Comparison of ENCODE assay signal across 20 cellular contexts in genomic region chr7:84228526-84228925, GRCh38. TPM values are rescaled to one million over a fixed set of nuclear protein-coding genes. Genes with fewer than 3 reads are reported as not detected.
A peak's percentile ranks its signal among the peaks of the same experiment; 100 is the strongest.
DNase-seq lines count a peak whose midpoint lies in the region; ATAC-seq, FAIRE-seq and TF ChIP-seq lines count a peak whose summit lies in the region.
"Had no signal": no experiment of that assay in that cellular context is flagged by ENCODE, and none has a peak within 500 bp of the region (broad histone marks: within the 10 kb centered on the region; RNA-seq: fewer than 3 reads in every experiment).

No MANE protein-coding gene starts in this region.

- no peaks in the 10 kb centered on the region for H3K27me3 ChIP-seq in HUES6 (ENCODE audit: control insufficient read depth, insufficient read depth, low read length)
- no peaks in the 10 kb centered on the region for H3K27me3 ChIP-seq in astrocyte (ENCODE audit: insufficient read depth, low read length)
- no peaks in the 10 kb centered on the region for H3K27me3 ChIP-seq in iPS-18a (ENCODE audit: control insufficient read depth, insufficient read depth, low read length)
- H3K27me3 ChIP-seq in neuronal stem cell (ENCODE audit: control insufficient read depth in 3 of 3, insufficient read depth in 3 of 3, low read depth in 1 of 3, low read length in 3 of 3): no peaks in the 10 kb centered on the region
- H3K27me3 ChIP-seq in GM23248 (replicated peaks; ENCODE audit: insufficient read depth): no peaks in the 10 kb centered on the region
- H3K27me3 ChIP-seq: SJSA1 had no signal

- H2BK120ac ChIP-seq in neuronal stem cell (ENCODE audit: low read depth, low read length): no peak overlapping the region

- H3K18ac ChIP-seq in neuronal stem cell (ENCODE audit: low read length): no peak overlapping the region

- H2AFZ ChIP-seq in astrocyte (ENCODE audit: low read depth, low read length): no peak overlapping the region
- H2AFZ ChIP-seq in neuronal stem cell (ENCODE audit: low read length): no peak overlapping the region
- H2AFZ ChIP-seq in GM23248: no peak overlapping the region

- DNase-seq in astrocyte (ENCODE audit: low read depth) (no peak), neuronal stem cell (ENCODE audit: low spot score) (peak; percentile 43), NCI-H2196 treated with DMSO at 0.1 percent for 48 hours (lab: John Stamatoyannopoulos, UW; ENCODE audit: unreplicated experiment) (no peak), GM23248 (no peak), pons (ENCODE audit: low spot score) (no peak)
- DNase-seq: CD4-positive, CD25-positive, alpha-beta regulatory T cell; EL; MM.1S; NCI-H1048; NCI-H1417 treated with DMSO at 0.1 percent for 48 hours; NCI-H187 treated with DMSO at 0.1 percent for 48 hours; NCI-H226; NCI-H524; OCI-M1 had no signal

- TF ChIP-seq CTCF in astrocyte (IDR thresholded peaks at IDR 0.05; ENCODE audit: insufficient read depth, low read depth, low read length): no peak

- no peaks in the 10 kb centered on the region for H3K79me1 ChIP-seq in neuronal stem cell (ENCODE audit: low read depth, low read length)

- no peak overlapping the region for H4K8ac ChIP-seq in neuronal stem cell (ENCODE audit: low read depth, low read length)

- no CpG with 5 or more reads among the region's 2 CpGs for WGBS in neuronal stem cell (ENCODE audit: extremely low coverage in 2 of 2, insufficient read length in 2 of 2, insufficient replicate concordance in 1 of 2), 2 donors
- 47 to 55% methylated on average over 2 of the region's 2 CpGs for WGBS in GM23248 (ENCODE audit: low coverage in 1 of 2, low lambda C conversion rate in 2 of 2, missing lambda C conversion rate in 2 of 2), 2 experiments

- H3K9me3 ChIP-seq in HUES6 (ENCODE audit: control insufficient read depth, insufficient read depth, low read depth, low read length): no peaks in the 10 kb centered on the region
- H3K9me3 ChIP-seq in astrocyte (ENCODE audit: insufficient read depth, low read depth, low read length): no peaks in the 10 kb centered on the region
- no peaks in the 10 kb centered on the region for H3K9me3 ChIP-seq in iPS-18a (ENCODE audit: control insufficient read depth, low read depth, low read length)
- H3K9me3 ChIP-seq in neuronal stem cell (replicated peaks in 1 of 2; ENCODE audit: control insufficient read depth in 2 of 2, insufficient read depth in 1 of 2, low read depth in 1 of 2, low read length in 2 of 2): no peaks in the 10 kb centered on the region
- H3K9me3 ChIP-seq in GM23248 (ENCODE audit: low read depth): no peaks in the 10 kb centered on the region
- H3K9me3 ChIP-seq: SJSA1 had no signal

- H3K27ac ChIP-seq in HUES6 (ENCODE audit: low read depth, low read length) (peak overlapping the region; percentile 93), astrocyte (ENCODE audit: low read depth, low read length) (no peak overlapping the region), iPS-18a (ENCODE audit: low read length) (peak overlapping the region; percentile 54), neuronal stem cell (replicated peaks; ENCODE audit: low read length) (no peak overlapping the region), GM23248 (no peak overlapping the region)
- H3K27ac ChIP-seq: SJSA1 had no signal

- no peak overlapping the region for H4K91ac ChIP-seq in neuronal stem cell (ENCODE audit: low read depth, low read length, poor library complexity)

- in situ Hi-C loops in GM23248 (cut with MboI): no loop called here

- no peaks in the 10 kb centered on the region for H3K27me3 Mint-ChIP-seq in astrocyte (ENCODE audit: low read depth, unreplicated experiment)
- H3K27me3 Mint-ChIP-seq: CD4-positive, CD25-positive, alpha-beta regulatory T cell had no signal

- no peaks in the 10 kb centered on the region for H4K20me1 ChIP-seq in astrocyte (ENCODE audit: insufficient read depth, low read length)
- no peaks in the 10 kb centered on the region for H4K20me1 ChIP-seq in GM23248 (ENCODE audit: insufficient read depth)

- no peak for ATAC-seq in GM19397 (IDR thresholded peaks at IDR 0.05; ENCODE audit: unreplicated experiment)
- ATAC-seq: Right ventricle myocardium inferior had no signal

- peaks cover 25% of the 10 kb centered on the region for H3F3A ChIP-seq in GM23248 (ENCODE audit: insufficient read depth)

- H2BK15ac ChIP-seq in neuronal stem cell (ENCODE audit: low read length): no peak overlapping the region

- H3K23ac ChIP-seq in neuronal stem cell (ENCODE audit: low read depth, low read length, poor library complexity): no peak overlapping the region

- no peaks in the 10 kb centered on the region for H3K36me3 Mint-ChIP-seq in astrocyte (ENCODE audit: low read depth, unreplicated experiment)
- H3K36me3 Mint-ChIP-seq: CD4-positive, CD25-positive, alpha-beta regulatory T cell had no signal

- H3K79me2 ChIP-seq in astrocyte (ENCODE audit: insufficient read depth, low read length): no peaks in the 10 kb centered on the region
- H3K79me2 ChIP-seq in GM23248 (ENCODE audit: insufficient read depth): no peaks in the 10 kb centered on the region

- no peak overlapping the region for H3K27ac Mint-ChIP-seq in astrocyte (ENCODE audit: unreplicated experiment)
- H3K27ac Mint-ChIP-seq: CD4-positive, CD25-positive, alpha-beta regulatory T cell had no signal

- H3K4me1 ChIP-seq in HUES6 (ENCODE audit: control insufficient read depth, insufficient read depth, low read length) (peaks cover 39% of the 10 kb centered on the region), astrocyte (ENCODE audit: insufficient read depth, low read length) (peaks cover 5% of the 10 kb centered on the region), iPS-18a (ENCODE audit: control insufficient read depth, low read depth, low read length) (peaks cover 50% of the 10 kb centered on the region), neuronal stem cell (ENCODE audit: control insufficient read depth in 2 of 2, insufficient read depth in 1 of 2, low read depth in 1 of 2, low read length in 2 of 2) (peaks cover 0 to 3% of the 10 kb centered on the region in 2 donors), GM23248 (ENCODE audit: insufficient read depth) (peaks cover 23% of the 10 kb centered on the region)

- H2AK5ac ChIP-seq in neuronal stem cell (ENCODE audit: low read depth, low read length): no peak overlapping the region

- no peak overlapping the region for H2BK5ac ChIP-seq in neuronal stem cell (ENCODE audit: low read length)

- peak overlapping the region; percentile 79 for H3K4me3 Mint-ChIP-seq in astrocyte (ENCODE audit: unreplicated experiment)
- H3K4me3 Mint-ChIP-seq: CD4-positive, CD25-positive, alpha-beta regulatory T cell had no signal

- no peak overlapping the region for H2BK12ac ChIP-seq in neuronal stem cell (ENCODE audit: low read length)

- no peak overlapping the region for H3K4me3 ChIP-seq in HUES6 (ENCODE audit: low read depth, low read length)
- H3K4me3 ChIP-seq in astrocyte (ENCODE audit: insufficient read depth, low read depth, low read length): no peak overlapping the region
- peak overlapping the region; percentile 12 for H3K4me3 ChIP-seq in iPS-18a (ENCODE audit: low read length)
- no peak overlapping the region for H3K4me3 ChIP-seq in neuronal stem cell (ENCODE audit: low read length in 2 of 2)
- no peak overlapping the region for H3K4me3 ChIP-seq in GM23248
- H3K4me3 ChIP-seq: SJSA1 had no signal

- H3K4me2 ChIP-seq in astrocyte (ENCODE audit: low read length): no peak overlapping the region
- no peak overlapping the region for H3K4me2 ChIP-seq in neuronal stem cell (ENCODE audit: insufficient read depth, low read length, poor library complexity, severe bottlenecking)
- H3K4me2 ChIP-seq in GM23248 (ENCODE audit: unreplicated experiment): no peak overlapping the region

- H3K9me3 Mint-ChIP-seq in astrocyte (ENCODE audit: unreplicated experiment): no peaks in the 10 kb centered on the region

- H3K4me1 Mint-ChIP-seq in astrocyte (ENCODE audit: low read depth, unreplicated experiment): peaks cover 17% of the 10 kb centered on the region
- H3K4me1 Mint-ChIP-seq: CD4-positive, CD25-positive, alpha-beta regulatory T cell had no signal

- FAIRE-seq in astrocyte (lab: Jason Lieb, UNC): no peak
- FAIRE-seq: HTR-8/SVneo had no signal

- H3K9ac ChIP-seq in HUES6 (ENCODE audit: low read length): no peak overlapping the region
- H3K9ac ChIP-seq in astrocyte (ENCODE audit: low read length): no peak overlapping the region
- peak overlapping the region; percentile 29 for H3K9ac ChIP-seq in iPS-18a (ENCODE audit: low read length)
- no peak overlapping the region for H3K9ac ChIP-seq in neuronal stem cell (ENCODE audit: low read depth, low read length, poor library complexity)
- H3K9ac ChIP-seq in GM23248: no peak overlapping the region

- H3K36me3 ChIP-seq in HUES6 (ENCODE audit: control insufficient read depth, insufficient read depth, low read length) (no peaks in the 10 kb centered on the region), astrocyte (ENCODE audit: insufficient read depth, low read length) (no peaks in the 10 kb centered on the region), iPS-18a (ENCODE audit: control insufficient read depth, low read depth, low read length) (no peaks in the 10 kb centered on the region), neuronal stem cell (replicated peaks in 1 of 2; ENCODE audit: control insufficient read depth in 2 of 2, insufficient read depth in 2 of 2, low read length in 2 of 2) (no peaks in the 10 kb centered on the region), GM23248 (ENCODE audit: low read depth) (no peaks in the 10 kb centered on the region)
- H3K36me3 ChIP-seq: SJSA1 had no signal

- no peak overlapping the region for H3K4ac ChIP-seq in neuronal stem cell (ENCODE audit: low read length)

- H3K14ac ChIP-seq in neuronal stem cell (ENCODE audit: low read length): no peak overlapping the region

- H3K9me2 ChIP-seq in GM23248 (ENCODE audit: insufficient read depth): no peaks in the 10 kb centered on the region; the same call in 1 of the 2 replicates

RNA-seq across cellular contexts. Expression of gene SEMA3A, which starts 33.9 kb away (rescaled TPM):
- total RNA-seq in astrocyte: 22.0 and 31.3 TPM in 2 replicates
- 20.7 TPM for polyA plus RNA-seq in neuronal stem cell (2013, experiment 1 of 2)
- polyA plus RNA-seq in neuronal stem cell (2013, experiment 2 of 2): 21.0 TPM
- 36.5 and 48.4 TPM in 2 replicates for total RNA-seq in GM23248 (2014; rRNA removed; shearing (Covaris generic))
- polyA plus RNA-seq in GM23248 (2016; fragmentation: Nextera tagmentation; extraction: Ambion mirVana): 24.5 and 25.3 TPM in 2 replicates
- total RNA-seq: CD4-positive, CD25-positive, alpha-beta regulatory T cell had no signal
- polyA plus RNA-seq: CD4-positive, CD25-positive, alpha-beta regulatory T cell had no signal

Comparison
In these comparisons a context has a peak if more than half of its experiments do, and no peak if none do; other contexts are left out.
1. H3K27ac ChIP-seq: peak in HUES6 (single experiment) and iPS-18a (single experiment); none in astrocyte (single experiment), neuronal stem cell (single experiment) and GM23248 (single experiment).